Comparison of ENCODE assay signal across 1 cellular context in the genomic region with DNA sequence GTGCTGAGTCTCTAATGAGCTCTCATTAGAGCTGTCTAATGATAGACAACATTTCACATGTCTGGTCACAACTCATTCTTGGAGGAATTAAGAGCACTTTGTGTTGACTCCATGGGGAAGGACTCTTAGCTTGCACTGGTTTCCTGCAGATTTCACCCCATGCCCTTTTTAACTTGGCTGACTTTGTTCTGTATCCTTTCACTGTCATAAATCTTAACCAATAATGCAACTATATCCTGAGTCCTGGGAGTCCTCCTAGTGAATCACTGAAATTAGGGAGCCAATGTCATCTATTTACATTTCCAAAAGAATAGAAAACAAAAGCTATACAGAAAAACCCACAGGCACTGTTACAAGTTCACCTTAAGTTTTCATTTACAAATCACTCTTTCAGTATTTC.
TF ChIP-seq lines count a peak whose summit lies in the region.

No MANE protein-coding gene starts in this region.

TF ChIP-seq in GM23338, 12 proteins besides CTCF, POLR2A, EP300 and RAD21 (continued from another document):
- TF ChIP-seq, protein P1, sequence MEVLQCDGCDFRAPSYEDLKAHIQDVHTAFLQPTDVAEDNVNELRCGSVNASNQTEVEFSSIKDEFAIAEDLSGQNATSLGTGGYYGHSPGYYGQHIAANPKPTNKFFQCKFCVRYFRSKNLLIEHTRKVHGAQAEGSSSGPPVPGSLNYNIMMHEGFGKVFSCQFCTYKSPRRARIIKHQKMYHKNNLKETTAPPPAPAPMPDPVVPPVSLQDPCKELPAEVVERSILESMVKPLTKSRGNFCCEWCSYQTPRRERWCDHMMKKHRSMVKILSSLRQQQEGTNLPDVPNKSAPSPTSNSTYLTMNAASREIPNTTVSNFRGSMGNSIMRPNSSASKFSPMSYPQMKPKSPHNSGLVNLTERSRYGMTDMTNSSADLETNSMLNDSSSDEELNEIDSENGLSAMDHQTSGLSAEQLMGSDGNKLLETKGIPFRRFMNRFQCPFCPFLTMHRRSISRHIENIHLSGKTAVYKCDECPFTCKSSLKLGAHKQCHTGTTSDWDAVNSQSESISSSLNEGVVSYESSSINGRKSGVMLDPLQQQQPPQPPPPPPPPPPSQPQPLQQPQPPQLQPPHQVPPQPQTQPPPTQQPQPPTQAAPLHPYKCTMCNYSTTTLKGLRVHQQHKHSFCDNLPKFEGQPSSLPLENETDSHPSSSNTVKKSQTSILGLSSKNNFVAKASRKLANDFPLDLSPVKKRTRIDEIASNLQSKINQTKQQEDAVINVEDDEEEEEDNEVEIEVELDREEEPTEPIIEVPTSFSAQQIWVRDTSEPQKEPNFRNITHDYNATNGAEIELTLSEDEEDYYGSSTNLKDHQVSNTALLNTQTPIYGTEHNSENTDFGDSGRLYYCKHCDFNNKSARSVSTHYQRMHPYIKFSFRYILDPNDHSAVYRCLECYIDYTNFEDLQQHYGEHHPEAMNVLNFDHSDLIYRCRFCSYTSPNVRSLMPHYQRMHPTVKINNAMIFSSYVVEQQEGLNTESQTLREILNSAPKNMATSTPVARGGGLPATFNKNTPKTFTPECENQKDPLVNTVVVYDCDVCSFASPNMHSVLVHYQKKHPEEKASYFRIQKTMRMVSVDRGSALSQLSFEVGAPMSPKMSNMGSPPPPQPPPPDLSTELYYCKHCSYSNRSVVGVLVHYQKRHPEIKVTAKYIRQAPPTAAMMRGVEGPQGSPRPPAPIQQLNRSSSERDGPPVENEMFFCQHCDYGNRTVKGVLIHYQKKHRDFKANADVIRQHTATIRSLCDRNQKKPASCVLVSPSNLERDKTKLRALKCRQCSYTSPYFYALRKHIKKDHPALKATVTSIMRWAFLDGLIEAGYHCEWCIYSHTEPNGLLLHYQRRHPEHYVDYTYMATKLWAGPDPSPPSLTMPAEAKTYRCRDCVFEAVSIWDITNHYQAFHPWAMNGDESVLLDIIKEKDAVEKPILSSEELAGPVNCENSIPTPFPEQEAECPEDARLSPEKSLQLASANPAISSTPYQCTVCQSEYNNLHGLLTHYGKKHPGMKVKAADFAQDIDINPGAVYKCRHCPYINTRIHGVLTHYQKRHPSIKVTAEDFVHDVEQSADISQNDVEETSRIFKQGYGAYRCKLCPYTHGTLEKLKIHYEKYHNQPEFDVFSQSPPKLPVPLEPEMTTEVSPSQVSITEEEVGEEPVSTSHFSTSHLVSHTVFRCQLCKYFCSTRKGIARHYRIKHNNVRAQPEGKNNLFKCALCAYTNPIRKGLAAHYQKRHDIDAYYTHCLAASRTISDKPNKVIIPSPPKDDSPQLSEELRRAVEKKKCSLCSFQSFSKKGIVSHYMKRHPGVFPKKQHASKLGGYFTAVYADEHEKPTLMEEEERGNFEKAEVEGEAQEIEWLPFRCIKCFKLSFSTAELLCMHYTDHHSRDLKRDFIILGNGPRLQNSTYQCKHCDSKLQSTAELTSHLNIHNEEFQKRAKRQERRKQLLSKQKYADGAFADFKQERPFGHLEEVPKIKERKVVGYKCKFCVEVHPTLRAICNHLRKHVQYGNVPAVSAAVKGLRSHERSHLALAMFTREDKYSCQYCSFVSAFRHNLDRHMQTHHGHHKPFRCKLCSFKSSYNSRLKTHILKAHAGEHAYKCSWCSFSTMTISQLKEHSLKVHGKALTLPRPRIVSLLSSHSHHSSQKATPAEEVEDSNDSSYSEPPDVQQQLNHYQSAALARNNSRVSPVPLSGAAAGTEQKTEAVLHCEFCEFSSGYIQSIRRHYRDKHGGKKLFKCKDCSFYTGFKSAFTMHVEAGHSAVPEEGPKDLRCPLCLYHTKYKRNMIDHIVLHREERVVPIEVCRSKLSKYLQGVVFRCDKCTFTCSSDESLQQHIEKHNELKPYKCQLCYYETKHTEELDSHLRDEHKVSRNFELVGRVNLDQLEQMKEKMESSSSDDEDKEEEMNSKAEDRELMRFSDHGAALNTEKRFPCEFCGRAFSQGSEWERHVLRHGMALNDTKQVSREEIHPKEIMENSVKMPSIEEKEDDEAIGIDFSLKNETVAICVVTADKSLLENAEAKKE (CRISPR knock-in tag; IDR thresholded peaks at IDR 0.05): no peak
- TF ChIP-seq JUNB (IDR thresholded peaks at IDR 0.05; ENCODE audit: unreplicated experiment): no peak
- no peak for TF ChIP-seq POLR2AphosphoS5 (IDR thresholded peaks at IDR 0.05; ENCODE audit: low read depth)
- no peak for TF ChIP-seq EZH2phosphoT487 (IDR thresholded peaks at IDR 0.05; ENCODE audit: unreplicated experiment)
- TF ChIP-seq, protein P2, sequence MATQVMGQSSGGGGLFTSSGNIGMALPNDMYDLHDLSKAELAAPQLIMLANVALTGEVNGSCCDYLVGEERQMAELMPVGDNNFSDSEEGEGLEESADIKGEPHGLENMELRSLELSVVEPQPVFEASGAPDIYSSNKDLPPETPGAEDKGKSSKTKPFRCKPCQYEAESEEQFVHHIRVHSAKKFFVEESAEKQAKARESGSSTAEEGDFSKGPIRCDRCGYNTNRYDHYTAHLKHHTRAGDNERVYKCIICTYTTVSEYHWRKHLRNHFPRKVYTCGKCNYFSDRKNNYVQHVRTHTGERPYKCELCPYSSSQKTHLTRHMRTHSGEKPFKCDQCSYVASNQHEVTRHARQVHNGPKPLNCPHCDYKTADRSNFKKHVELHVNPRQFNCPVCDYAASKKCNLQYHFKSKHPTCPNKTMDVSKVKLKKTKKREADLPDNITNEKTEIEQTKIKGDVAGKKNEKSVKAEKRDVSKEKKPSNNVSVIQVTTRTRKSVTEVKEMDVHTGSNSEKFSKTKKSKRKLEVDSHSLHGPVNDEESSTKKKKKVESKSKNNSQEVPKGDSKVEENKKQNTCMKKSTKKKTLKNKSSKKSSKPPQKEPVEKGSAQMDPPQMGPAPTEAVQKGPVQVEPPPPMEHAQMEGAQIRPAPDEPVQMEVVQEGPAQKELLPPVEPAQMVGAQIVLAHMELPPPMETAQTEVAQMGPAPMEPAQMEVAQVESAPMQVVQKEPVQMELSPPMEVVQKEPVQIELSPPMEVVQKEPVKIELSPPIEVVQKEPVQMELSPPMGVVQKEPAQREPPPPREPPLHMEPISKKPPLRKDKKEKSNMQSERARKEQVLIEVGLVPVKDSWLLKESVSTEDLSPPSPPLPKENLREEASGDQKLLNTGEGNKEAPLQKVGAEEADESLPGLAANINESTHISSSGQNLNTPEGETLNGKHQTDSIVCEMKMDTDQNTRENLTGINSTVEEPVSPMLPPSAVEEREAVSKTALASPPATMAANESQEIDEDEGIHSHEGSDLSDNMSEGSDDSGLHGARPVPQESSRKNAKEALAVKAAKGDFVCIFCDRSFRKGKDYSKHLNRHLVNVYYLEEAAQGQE (IDR thresholded peaks at IDR 0.05; ENCODE audit: unreplicated experiment): no peak
- no peak for TF ChIP-seq STAT1 (IDR thresholded peaks at IDR 0.05; ENCODE audit: unreplicated experiment)
